10 cellular contexts compared by ENCODE assay signal in the genomic region with DNA sequence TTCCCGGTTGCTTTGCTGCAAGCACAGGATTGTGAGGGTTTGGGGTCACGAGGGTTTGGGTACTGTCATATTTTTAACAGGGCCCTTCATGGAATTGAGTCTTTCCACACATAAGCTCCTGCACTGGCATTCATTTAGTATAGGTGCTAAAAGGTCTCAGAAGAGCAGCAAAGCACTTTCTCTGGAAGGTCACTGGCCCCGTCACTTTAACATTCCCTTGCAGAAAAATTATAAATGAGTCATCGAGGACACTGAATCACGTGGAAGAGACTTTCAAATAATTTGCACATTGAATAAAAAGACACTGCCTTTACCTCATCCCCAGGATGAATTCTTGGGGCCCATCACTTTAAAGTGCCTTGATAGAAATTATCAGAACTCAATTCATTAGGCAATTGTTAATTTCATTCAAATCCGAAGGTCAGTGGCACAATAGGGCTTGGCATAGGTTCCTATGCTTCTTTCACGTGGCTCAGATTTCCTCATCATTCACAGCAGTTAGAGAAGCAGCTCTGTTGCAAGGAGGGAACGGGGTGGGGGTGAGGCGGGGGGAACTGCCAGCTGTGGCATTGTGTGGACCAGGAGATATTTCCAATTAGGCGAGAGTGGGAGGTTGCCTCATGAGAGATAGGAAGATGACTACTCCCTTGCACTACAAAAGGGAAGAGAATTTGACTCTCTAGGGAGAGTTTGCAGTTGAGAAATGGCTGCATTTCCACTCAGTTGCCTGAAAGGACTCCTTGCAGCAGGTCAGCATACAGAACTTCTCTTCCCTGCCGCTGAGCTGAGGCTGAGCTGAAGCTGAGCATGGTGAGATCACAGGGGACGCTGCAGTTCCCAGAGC.
DNase-seq lines count a peak whose midpoint lies in the region; ATAC-seq and TF ChIP-seq lines count a peak whose summit lies in the region.
"Had no signal": no experiment of that assay in that cellular context is flagged by ENCODE, and none has a peak within 500 bp of the region (broad histone marks: within the 10 kb centered on the region; RNA-seq: fewer than 3 reads in every experiment).

No MANE protein-coding gene starts in this region.

- CTCF ChIA-PET in activated naive CD4-positive, alpha-beta T cell treated with anti-CD3 and anti-CD28 coated beads, Interleukin-2, amount 10 ng/mL, durations not matched to agents 7 days and 5 days (lab: Charles Lee) = interaction anchor here (1.5 kb wide), 1 partner anchor 123 kb away, joined by 3 read pairs; no protein-coding TSS in a partner anchor

- H3K9me3 ChIP-seq in gastrocnemius medialis = peaks cover 0 to 10% (median 0%) of the 10 kb centered on the region in 3 donors
- H3K9me3 ChIP-seq: thoracic aorta had no signal

- no peaks in the 10 kb centered on the region for H3K27me3 ChIP-seq in gastrocnemius medialis

- H3K27ac ChIP-seq in gastrocnemius medialis = no peak overlapping the region
- H3K27ac ChIP-seq: thoracic aorta had no signal

- H3K36me3 Mint-ChIP-seq in activated naive CD4-positive, alpha-beta T cell treated with anti-CD3 and anti-CD28 coated beads, Interleukin-2, amount 10 ng/mL, durations not matched to agents 7 days and 5 days = no peaks in the 10 kb centered on the region
- H3K36me3 Mint-ChIP-seq in natural killer cell treated with Interleukin-12 subunit alpha and Interleukin-12 subunit beta and Interleukin-15 and Interleukin-18, amount 100 ng/mL, for 72 hours = peaks cover 4% of the 10 kb centered on the region

- in situ Hi-C loops in gastrocnemius medialis (cut with MboI; ENCODE audit: low sequenced_read_pairs in 4 of 4) = loop anchor here in 2 of 4 donors (10.0 to 25.0 kb wide), 3 partner anchors 261 to 429 kb away; partner anchors contain the start of gene TBC1D8 (in 2 of the 2)

- peaks cover 0 to 3% of the 10 kb centered on the region in 2 donors for H3K4me1 ChIP-seq in gastrocnemius medialis

- H3K4me1 Mint-ChIP-seq in activated naive CD4-positive, alpha-beta T cell treated with anti-CD3 and anti-CD28 coated beads, Interleukin-2, amount 10 ng/mL, durations not matched to agents 7 days and 5 days = no peaks in the 10 kb centered on the region
- H3K4me1 Mint-ChIP-seq in natural killer cell treated with Interleukin-12 subunit alpha and Interleukin-12 subunit beta and Interleukin-15 and Interleukin-18, amount 100 ng/mL, for 72 hours (ENCODE audit: low read depth in 2 of 2) = no peaks in the 10 kb centered on the region

- DNase-seq in GOT3 (lab: John Stamatoyannopoulos, UW) (peak; percentile 24), SKM-1 (lab: John Stamatoyannopoulos, UW; ENCODE audit: unreplicated experiment) (peak; percentile 93), Right ventricle myocardium superior (peak; percentile 58), gastrocnemius medialis (peak; percentile 45 to 73)
- no peak for DNase-seq in activated naive CD4-positive, alpha-beta T cell treated with anti-CD3 and anti-CD28 coated beads, Interleukin-2, amount 10 ng/mL, durations not matched to agents 7 days and 5 days
- DNase-seq in natural killer cell treated with Interleukin-12 subunit alpha and Interleukin-12 subunit beta and Interleukin-15 and Interleukin-18, amount 100 ng/mL, for 72 hours (ENCODE audit: low spot score) = no peak
- no peak for DNase-seq in activated effector memory CD4-positive, alpha-beta T cell treated with anti-CD3 and anti-CD28 coated beads, Interleukin-2, amount 50 U/mL, for 16 hours
- DNase-seq: activated gamma-delta T cell had no signal

- TF ChIP-seq POLR2A in gastrocnemius medialis (IDR thresholded peaks at IDR 0.05) = no peak

- peaks cover 22% of the 10 kb centered on the region for H3K27me3 Mint-ChIP-seq in activated naive CD4-positive, alpha-beta T cell treated with anti-CD3 and anti-CD28 coated beads, Interleukin-2, amount 10 ng/mL, durations not matched to agents 7 days and 5 days
- H3K27me3 Mint-ChIP-seq in natural killer cell treated with Interleukin-12 subunit alpha and Interleukin-12 subunit beta and Interleukin-15 and Interleukin-18, amount 100 ng/mL, for 72 hours = peaks cover 30 to 53% of the 10 kb centered on the region in 2 donors

- TF ChIP-seq CTCF in gastrocnemius medialis (IDR thresholded peaks at IDR 0.05 in 4 of 5, conservative IDR thresholded peaks at IDR 0.05 in 1 of 5) = no peak

- H3K9me3 Mint-ChIP-seq in activated naive CD4-positive, alpha-beta T cell treated with anti-CD3 and anti-CD28 coated beads, Interleukin-2, amount 10 ng/mL, durations not matched to agents 7 days and 5 days = peaks cover 3% of the 10 kb centered on the region
- H3K9me3 Mint-ChIP-seq in natural killer cell treated with Interleukin-12 subunit alpha and Interleukin-12 subunit beta and Interleukin-15 and Interleukin-18, amount 100 ng/mL, for 72 hours = no peaks in the 10 kb centered on the region

- intact Hi-C loops in Right ventricle myocardium superior (cut with DNase I) (loop anchor here (10.0 kb wide), 1 partner anchor 171 kb away; no protein-coding TSS in a partner anchor), gastrocnemius medialis (cut with DNase I; ENCODE audit: low total_unique reads) (loop anchor here (2.0 to 5.0 kb wide), 2 partner anchors 87 to 419 kb away; partner anchors contain the start of genes NPAS2 and TBC1D8)

- H3K36me3 ChIP-seq in gastrocnemius medialis = no peaks in the 10 kb centered on the region
- H3K36me3 ChIP-seq: thoracic aorta had no signal

- no peak overlapping the region for H3K4me3 ChIP-seq in gastrocnemius medialis
- H3K4me3 ChIP-seq: thoracic aorta had no signal

- no peak overlapping the region for H3K27ac Mint-ChIP-seq in activated naive CD4-positive, alpha-beta T cell treated with anti-CD3 and anti-CD28 coated beads, Interleukin-2, amount 10 ng/mL, durations not matched to agents 7 days and 5 days
- no peak overlapping the region for H3K27ac Mint-ChIP-seq in natural killer cell treated with Interleukin-12 subunit alpha and Interleukin-12 subunit beta and Interleukin-15 and Interleukin-18, amount 100 ng/mL, for 72 hours

- ATAC-seq in Right ventricle myocardium superior (ENCODE audit: poor library complexity) (peak; percentile 74), gastrocnemius medialis (peak; percentile 65 to 77), HG03354 (IDR thresholded peaks at IDR 0.05; ENCODE audit: poor library complexity, severe bottlenecking, unreplicated experiment) (no peak)
- ATAC-seq in natural killer cell treated with Interleukin-12 subunit alpha and Interleukin-12 subunit beta and Interleukin-15 and Interleukin-18, amount 100 ng/mL, for 72 hours = no peak

- H3K4me3 Mint-ChIP-seq in activated naive CD4-positive, alpha-beta T cell treated with anti-CD3 and anti-CD28 coated beads, Interleukin-2, amount 10 ng/mL, durations not matched to agents 7 days and 5 days = no peak overlapping the region
- no peak overlapping the region for H3K4me3 Mint-ChIP-seq in natural killer cell treated with Interleukin-12 subunit alpha and Interleukin-12 subunit beta and Interleukin-15 and Interleukin-18, amount 100 ng/mL, for 72 hours

Comparison
In these comparisons a context has a peak if more than half of its experiments do, and no peak if none do; other contexts are left out.
1. DNase-seq: peak in GOT3 (single experiment), SKM-1 (single experiment), Right ventricle myocardium superior (single experiment) and gastrocnemius medialis (2 of 2); none in activated naive CD4-positive, alpha-beta T cell treated with anti-CD3 and anti-CD28 coated beads, Interleukin-2, amount 10 ng/mL, durations not matched to agents 7 days and 5 days (single experiment), natural killer cell treated with Interleukin-12 subunit alpha and Interleukin-12 subunit beta and Interleukin-15 and Interleukin-18, amount 100 ng/mL, for 72 hours (single experiment) and activated effector memory CD4-positive, alpha-beta T cell treated with anti-CD3 and anti-CD28 coated beads, Interleukin-2, amount 50 U/mL, for 16 hours (single experiment).
2. ATAC-seq: peak in Right ventricle myocardium superior (single experiment) and gastrocnemius medialis (2 of 2); none in natural killer cell treated with Interleukin-12 subunit alpha and Interleukin-12 subunit beta and Interleukin-15 and Interleukin-18, amount 100 ng/mL, for 72 hours (0 of 2) and HG03354 (single experiment).